In the genomic region with DNA sequence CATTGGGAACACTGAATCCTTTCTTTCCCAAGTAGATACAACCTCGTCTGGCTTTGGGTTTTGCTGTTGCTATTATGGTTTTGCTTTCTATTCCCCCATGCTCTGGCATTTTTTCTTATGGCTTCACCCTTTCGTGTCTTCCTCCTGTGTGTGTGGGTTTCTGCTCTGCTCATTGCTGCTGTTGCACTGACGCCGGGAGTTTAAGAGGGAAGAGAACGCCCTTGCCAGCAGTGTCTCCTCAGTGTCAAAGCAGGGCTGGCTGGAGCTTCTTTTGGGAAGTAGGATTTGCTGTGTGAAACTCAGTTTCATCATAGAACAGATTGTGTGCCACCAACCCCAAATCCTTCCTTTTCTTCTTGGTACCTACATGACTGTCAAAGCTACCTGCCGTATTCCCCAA, we compare ENCODE assay signal across 16 cellular contexts.
DNase-seq lines count a peak whose midpoint lies in the region; ATAC-seq and TF ChIP-seq lines count a peak whose summit lies in the region.
"Had no signal": no experiment of that assay in that cellular context is flagged by ENCODE, and none has a peak within 500 bp of the region (broad histone marks: within the 10 kb centered on the region; RNA-seq: fewer than 3 reads in every experiment).

No MANE protein-coding gene starts in this region.

- H3K4me2 ChIP-seq in IMR-90 (ENCODE audit: low read depth, low read length): no peak overlapping the region

- H3K23ac ChIP-seq in IMR-90 (ENCODE audit: low read depth, low read length): no peak overlapping the region; the same call in 1 of the 2 replicates

- H3K36me3 ChIP-seq in IMR-90 (ENCODE audit: control insufficient read depth, insufficient read depth, low read length) (peaks cover 38% of the 10 kb centered on the region), adipocyte (ENCODE audit: control insufficient read depth, insufficient read depth, low read length, severe bottlenecking) (peaks cover 42% of the 10 kb centered on the region), stomach smooth muscle (ENCODE audit: control insufficient read depth in 2 of 2, insufficient read depth in 2 of 2, low read length in 2 of 2) (peaks cover 13 to 15% of the 10 kb centered on the region in 2 donors), A673 (ENCODE audit: insufficient read depth, low read length, poor library complexity, severe bottlenecking) (peaks cover 43% of the 10 kb centered on the region)
- H3K36me3 ChIP-seq: ovary had no signal

- no peak overlapping the region for H3K56ac ChIP-seq in IMR-90 (ENCODE audit: extremely low read depth, insufficient read depth, low read length)

- H3K9me3 ChIP-seq in IMR-90 (ENCODE audit: control insufficient read depth, insufficient read depth, low read length) (no peaks in the 10 kb centered on the region), adipocyte (ENCODE audit: control insufficient read depth, low read length) (no peaks in the 10 kb centered on the region), right cardiac atrium (ENCODE audit: control insufficient read depth, low read length) (no peaks in the 10 kb centered on the region), stomach smooth muscle (ENCODE audit: control insufficient read depth in 2 of 2, low read length in 2 of 2) (no peaks in the 10 kb centered on the region), A673 (ENCODE audit: low read depth, low read length, poor library complexity, severe bottlenecking) (no peaks in the 10 kb centered on the region)
- H3K9me3 ChIP-seq: heart right ventricle, ovary, sigmoid colon, tibial nerve had no signal

- dilution Hi-C loops in IMR-90 (cut with HindIII; ENCODE audit: low sequenced_read_pairs, unreplicated experiment): loop anchor here (25.0 kb wide), 1 partner anchor 344 kb away; the partner anchor contains the start of gene DCTD

- H3K27ac ChIP-seq in IMR-90 (ENCODE audit: insufficient read depth, low read length) (no peak overlapping the region), right cardiac atrium (ENCODE audit: low read length) (no peak overlapping the region), stomach smooth muscle (ENCODE audit: low read length) (peak overlapping the region; percentile 6), A673 (ENCODE audit: low read depth, low read length, poor library complexity, severe bottlenecking) (no peak overlapping the region)
- H3K27ac ChIP-seq: heart right ventricle, ovary, SK-N-MC had no signal

- POLR2A ChIA-PET in IMR-90 (lab: Charles Lee; ENCODE audit: unreplicated experiment): interaction anchor here (0.6 kb wide), 1 partner anchor 231 kb away, joined by 18 read pairs; no protein-coding TSS in a partner anchor
- POLR2A ChIA-PET in A673 (lab: Charles Lee; ENCODE audit: low non-redundant PET): no interaction called here

- CTCF ChIA-PET in IMR-90 (lab: Yijun Ruan, JAX): interaction anchor here (0.5 to 1.1 kb wide), 4 partner anchors 139 to 318 kb away, joined by 3 read pairs; partner anchors contain the start of gene WWC2
- CTCF ChIA-PET in A673 (lab: Charles Lee): interaction anchor here (0.6 to 0.8 kb wide), 3 partner anchors 231 to 403 kb away, joined by 4 to 19 read pairs (median 7); no protein-coding TSS in a partner anchor

- H3K79me1 ChIP-seq in IMR-90 (ENCODE audit: low read depth in 1 of 2, low read length in 2 of 2): peaks cover 0 to 17% of the 10 kb centered on the region in 2 experiments

- H4K8ac ChIP-seq in IMR-90 (ENCODE audit: low read depth in 2 of 2, low read length in 2 of 2): no peak overlapping the region

- H3K9me1 ChIP-seq in IMR-90 (ENCODE audit: insufficient read depth, low read length): peaks cover 7% of the 10 kb centered on the region; the same call in 1 of the 2 replicates

- H4K5ac ChIP-seq in IMR-90 (ENCODE audit: low read depth, low read length): no peak overlapping the region

- no peak overlapping the region for H2AK9ac ChIP-seq in IMR-90 (replicated peaks; ENCODE audit: low read depth, low read length, poor library complexity)

- H3K9ac ChIP-seq in IMR-90 (ENCODE audit: low read depth, low read length) (no peak overlapping the region), adipocyte (ENCODE audit: low read length) (peak overlapping the region; percentile 8), stomach smooth muscle (ENCODE audit: low read length in 2 of 2) (peak overlapping the region in 1 of 2 donors; percentile 22)

- H2AFZ ChIP-seq in IMR-90 (replicated peaks; ENCODE audit: low read length, poor library complexity): no peak overlapping the region

- no peak for DNase-seq in IMR-90
- no peak for DNase-seq in adipocyte (ENCODE audit: low read depth)
- peak in 2 of 3 donors; percentile 22 to 56 for DNase-seq in right cardiac atrium
- DNase-seq in SK-N-DZ (ENCODE audit: low spot score): no peak
- DNase-seq in DMS53 treated with DMSO at 0.1 percent for 48 hours (lab: John Stamatoyannopoulos, UW; ENCODE audit: unreplicated experiment): no peak
- DNase-seq in retina: no peak
- no peak for DNase-seq in A673 (ENCODE audit: low spot score)
- DNase-seq: natural killer cell; NCI-H2171; NK-92 treated with Interleukin-12 subunit alpha and Interleukin-12 subunit beta, amount 100 ng/mL, for 24 hours had no signal

- in situ Hi-C loops in IMR-90 (cut with MboI; ENCODE audit: low sequenced_read_pairs): loop anchor here (5.0 to 25.0 kb wide), 3 partner anchors 184 to 794 kb away; no protein-coding TSS in a partner anchor

- no peak for TF ChIP-seq POLR2A in IMR-90 (IDR thresholded peaks at IDR 0.05; ENCODE audit: low read depth, low read length)

- 0 out of 2 replicates have a peak overlapping the region, but pooled peaks have one; percentile 44 for H2AK5ac ChIP-seq in IMR-90 (ENCODE audit: low read depth, low read length)

- no peak for ATAC-seq in IMR-90 (ENCODE audit: low read depth)
- peak; percentile 43 to 70 for ATAC-seq in right cardiac atrium

- no peak overlapping the region for H3K18ac ChIP-seq in IMR-90 (ENCODE audit: low read depth, low read length)

- H3K4me1 ChIP-seq in IMR-90 (ENCODE audit: control insufficient read depth, insufficient read depth, low read length) (0 out of 2 replicates have a peak, but pooled peaks cover 3% of the 10 kb centered on the region), adipocyte (ENCODE audit: control insufficient read depth, insufficient read depth, low read length) (peaks cover 7% of the 10 kb centered on the region), right cardiac atrium (ENCODE audit: control insufficient read depth, insufficient read depth, low read length) (no peaks in the 10 kb centered on the region), stomach smooth muscle (ENCODE audit: control insufficient read depth, insufficient read depth, low read length) (peaks cover 7% of the 10 kb centered on the region), A673 (ENCODE audit: insufficient read depth, low read length, poor library complexity, severe bottlenecking) (no peaks in the 10 kb centered on the region)

- intact Hi-C loops in IMR-90 (cut with micrococcal nuclease) (no loop called here), right cardiac atrium (cut with DNase I) (loop anchor here in 2 of 4 donors (2.0 to 5.0 kb wide), 3 partner anchors 184 to 319 kb away; no protein-coding TSS in a partner anchor), A673 (cut with micrococcal nuclease; ENCODE audit: unreplicated experiment) (no loop called here)

- H2BK120ac ChIP-seq in IMR-90 (ENCODE audit: low read depth, low read length): no peak overlapping the region

- H2BK15ac ChIP-seq in IMR-90 (ENCODE audit: low read depth, low read length): no peak overlapping the region

- H3K4me3 ChIP-seq in IMR-90 (ENCODE audit: insufficient read depth, low read depth, low read length) (no peak overlapping the region), adipocyte (ENCODE audit: low read length) (no peak overlapping the region), right cardiac atrium (ENCODE audit: low read length) (no peak overlapping the region), stomach smooth muscle (ENCODE audit: low read length in 2 of 2) (peak overlapping the region in 1 of 2 donors; percentile 17), A673 (ENCODE audit: low read depth, low read length, poor library complexity, severe bottlenecking) (no peak overlapping the region)
- H3K4me3 ChIP-seq: heart right ventricle, ovary, sigmoid colon, SK-N-MC, tibial nerve had no signal

- H2BK20ac ChIP-seq in IMR-90 (ENCODE audit: low read depth, low read length): no peak overlapping the region

- no peak for TF ChIP-seq RAD21 in IMR-90 (IDR thresholded peaks at IDR 0.05; ENCODE audit: low read length)

- no peak overlapping the region for H2BK5ac ChIP-seq in IMR-90 (ENCODE audit: low read depth, low read length, poor library complexity, severe bottlenecking)

- H3K27me3 ChIP-seq in IMR-90 (ENCODE audit: control insufficient read depth, insufficient read depth, low read length) (no peaks in the 10 kb centered on the region), adipocyte (replicated peaks; ENCODE audit: control insufficient read depth, insufficient read depth, low read length) (no peaks in the 10 kb centered on the region), right cardiac atrium (ENCODE audit: control insufficient read depth, insufficient read depth) (no peaks in the 10 kb centered on the region), stomach smooth muscle (ENCODE audit: control insufficient read depth in 1 of 2, insufficient read depth in 2 of 2, low read length in 2 of 2) (no peaks in the 10 kb centered on the region), A673 (replicated peaks; ENCODE audit: insufficient read depth, low read depth, low read length, poor library complexity) (no peaks in the 10 kb centered on the region)
- H3K27me3 ChIP-seq: heart right ventricle, ovary, sigmoid colon, tibial nerve had no signal

- no peak overlapping the region for H3K4ac ChIP-seq in IMR-90 (ENCODE audit: low read depth, low read length)

- BruUV-seq in IMR-90 (replicated peaks; lab: Mats Ljungman, UMichigan) (no TSS peak), A673 (replicated peaks; lab: Mats Ljungman, UMichigan) (no TSS peak)

- H3K14ac ChIP-seq in IMR-90 (replicated peaks; ENCODE audit: low read depth, low read length): no peak overlapping the region

- 100% methylated on average over 2 of the region's 6 CpGs; no CpG with 5 or more reads in 1 of the 2 experiments for WGBS in IMR-90 (ENCODE audit: extremely low coverage in 2 of 2, insufficient read length in 1 of 2), 2 experiments
- 47% methylated on average over 6 of the region's 6 CpGs for WGBS in right cardiac atrium

- no peaks in the 10 kb centered on the region for H4K20me1 ChIP-seq in IMR-90 (ENCODE audit: insufficient read depth, low read length)

- H4K91ac ChIP-seq in IMR-90 (ENCODE audit: insufficient read depth, low read depth, low read length): peak overlapping the region; percentile 16; the same call in 1 of the 2 replicates

- TF ChIP-seq CTCF in IMR-90 (conservative IDR thresholded peaks at IDR 0.05; ENCODE audit: low read depth, low read length) (no peak), A673 (conservative IDR thresholded peaks at IDR 0.05; ENCODE audit: low read depth, low read length) (no peak)

TF ChIP-seq in IMR-90, 13 proteins besides CTCF, POLR2A, EP300 and RAD21 (continues in another document):
- TF ChIP-seq RCOR1 (IDR thresholded peaks at IDR 0.05; ENCODE audit: insufficient replicate concordance, low read length) (no peak), MAZ (IDR thresholded peaks at IDR 0.05; ENCODE audit: borderline replicate concordance, low read depth, low read length) (no peak), NFE2L2 (IDR thresholded peaks at IDR 0.05; ENCODE audit: low read depth, low read length) (no peak)

Comparison
In these comparisons a context has a peak if more than half of its experiments do, and no peak if none do; other contexts are left out.
1. DNase-seq: peak in right cardiac atrium (2 of 3); none in IMR-90 (single experiment), adipocyte (single experiment), SK-N-DZ (single experiment), DMS53 treated with DMSO at 0.1 percent for 48 hours (single experiment), retina (single experiment) and A673 (single experiment).